8 cellular contexts compared by ENCODE assay signal in genomic region chr2:152098798-152099654, GRCh38. TPM values are rescaled to one million over a fixed set of nuclear protein-coding genes. Genes with fewer than 3 reads are reported as not detected.
DNase-seq lines count a peak whose midpoint lies in the region; ATAC-seq and TF ChIP-seq lines count a peak whose summit lies in the region.

CACNB4 (minus strand) TSS chr2:152099044.

- H3K36me3 ChIP-seq in heart right ventricle (no peaks in the 10 kb centered on the region), rectal smooth muscle tissue (ENCODE audit: control insufficient read depth, insufficient read depth, low read length) (no peaks in the 10 kb centered on the region)

- H3K4me1 Mint-ChIP-seq in activated naive CD4-positive, alpha-beta T cell treated with anti-CD3 and anti-CD28 coated beads, Interleukin-2, amount 10 ng/mL, durations not matched to agents 7 days and 5 days: peaks cover 15% of the 10 kb centered on the region

- in situ Hi-C loops in GM13976 (cut with MboI; ENCODE audit: low sequenced_read_pairs, unreplicated experiment) (no loop called here), KBM-7 (cut with MboI; ENCODE audit: low pct_unique_long_range_greater_than_20kb, low sequenced_read_pairs) (no loop called here)

- H3K4me1 ChIP-seq in heart right ventricle: peaks cover 0 to 27% (median 13%) of the 10 kb centered on the region in 9 donors
- H3K4me1 ChIP-seq in rectal smooth muscle tissue (ENCODE audit: control insufficient read depth, insufficient read depth, low read length): peaks cover 3% of the 10 kb centered on the region

- peaks cover 66% of the 10 kb centered on the region for H3K27me3 Mint-ChIP-seq in activated naive CD4-positive, alpha-beta T cell treated with anti-CD3 and anti-CD28 coated beads, Interleukin-2, amount 10 ng/mL, durations not matched to agents 7 days and 5 days

- H3K27ac ChIP-seq in AG04450 (ENCODE audit: low read depth, low read length) (no peak within 1 kb of the TSS), heart right ventricle (peak within 1 kb of the TSS in 1 of 10 donors; percentile 6), rectal smooth muscle tissue (ENCODE audit: low read depth, low read length) (no peak within 1 kb of the TSS)

- H3K4me3 ChIP-seq in AG04450 (ENCODE audit: low read depth, low read length): peak within 1 kb of the TSS; percentile 59
- H3K4me3 ChIP-seq in heart right ventricle: peak within 1 kb of the TSS; percentile 50 to 82 (median 66)
- H3K4me3 ChIP-seq in rectal smooth muscle tissue (ENCODE audit: low read length): peak within 1 kb of the TSS; percentile 69

- no peaks in the 10 kb centered on the region; the same call in 1 of the 2 replicates for H3K9me3 ChIP-seq in AG04450 (ENCODE audit: control insufficient read depth, insufficient read depth, low read length)
- no peaks in the 10 kb centered on the region for H3K9me3 ChIP-seq in heart right ventricle

- CTCF ChIA-PET in AG04450 (lab: Charles Lee): interaction anchor here (2.1 kb wide), 1 partner anchor 62 kb away, joined by 11 read pairs; no protein-coding TSS in a partner anchor
- CTCF ChIA-PET in activated naive CD4-positive, alpha-beta T cell treated with anti-CD3 and anti-CD28 coated beads, Interleukin-2, amount 10 ng/mL, durations not matched to agents 7 days and 5 days (lab: Charles Lee): no interaction called here

- POLR2A ChIA-PET in AG04450 (lab: Yijun Ruan, JAX): no interaction called here

- no peaks in the 10 kb centered on the region for H3K9me3 Mint-ChIP-seq in activated naive CD4-positive, alpha-beta T cell treated with anti-CD3 and anti-CD28 coated beads, Interleukin-2, amount 10 ng/mL, durations not matched to agents 7 days and 5 days

- no peak within 1 kb of the TSS for H3K9ac ChIP-seq in rectal smooth muscle tissue (ENCODE audit: low read length)

- H3K4me3 Mint-ChIP-seq in activated naive CD4-positive, alpha-beta T cell treated with anti-CD3 and anti-CD28 coated beads, Interleukin-2, amount 10 ng/mL, durations not matched to agents 7 days and 5 days: peak within 1 kb of the TSS; percentile 74

- no peaks in the 10 kb centered on the region for H3K36me3 Mint-ChIP-seq in activated naive CD4-positive, alpha-beta T cell treated with anti-CD3 and anti-CD28 coated beads, Interleukin-2, amount 10 ng/mL, durations not matched to agents 7 days and 5 days

- DNase-seq in AG04450 (ENCODE audit: low read depth, low spot score) (no peak), GM13976 (ENCODE audit: low spot score) (peak; percentile 77), KBM-7 (peak; percentile 59), heart right ventricle (peak; percentile 4 to 21), amniotic stem cell (lab: John Stamatoyannopoulos, UW) (no peak), NCI-H2196 treated with DMSO at 0.1 percent for 48 hours (lab: John Stamatoyannopoulos, UW; ENCODE audit: unreplicated experiment) (no peak)
- DNase-seq in activated naive CD4-positive, alpha-beta T cell treated with anti-CD3 and anti-CD28 coated beads, Interleukin-2, amount 10 ng/mL, durations not matched to agents 7 days and 5 days: peak; percentile 39

- TF ChIP-seq CTCF in AG04450 (IDR thresholded peaks at IDR 0.05; ENCODE audit: low read depth, low read length): no peak
- TF ChIP-seq CTCF in GM13976 (IDR thresholded peaks at IDR 0.05; ENCODE audit: borderline replicate concordance, control extremely low read depth, extremely low read depth, insufficient read depth, missing control alignments): no peak
- TF ChIP-seq CTCF in heart right ventricle (IDR thresholded peaks at IDR 0.05): no peak

- intact Hi-C loops in heart right ventricle (cut with DNase I): loop anchor here in 1 of 10 donors (5.0 kb wide), 1 partner anchor 62 kb away; no protein-coding TSS in a partner anchor

- peak; percentile 24 to 61 (median 52) for ATAC-seq in heart right ventricle

- H3K27ac Mint-ChIP-seq in activated naive CD4-positive, alpha-beta T cell treated with anti-CD3 and anti-CD28 coated beads, Interleukin-2, amount 10 ng/mL, durations not matched to agents 7 days and 5 days: no peak within 1 kb of the TSS

- H3K27me3 ChIP-seq in AG04450 (ENCODE audit: control insufficient read depth, insufficient read depth, low read length): peaks cover 44% of the 10 kb centered on the region
- peaks cover 0 to 52% (median 16%) of the 10 kb centered on the region in 7 donors for H3K27me3 ChIP-seq in heart right ventricle
- H3K27me3 ChIP-seq in rectal smooth muscle tissue (ENCODE audit: control insufficient read depth, insufficient read depth, low read length): peaks cover 8% of the 10 kb centered on the region

- 0 to 1% methylated on average over 60 to 65 of the region's 65 CpGs for WGBS in heart right ventricle, 2 donors

RNA-seq across cellular contexts. Expression of gene CACNB4, which starts in this region (rescaled TPM):
- polyA plus RNA-seq in AG04450 (2011; rRNA removed) (0.19 and 0.22 TPM in 2 replicates), heart right ventricle (under 1 TPM; 0.09 to 0.29 TPM)
- polyA minus RNA-seq in AG04450 (2011; rRNA and poly(A)+ RNA removed): 0.26 and 0.41 TPM in 2 replicates
- total RNA-seq in heart right ventricle: under 1 TPM; 0.22 to 0.95 (median 0.44) TPM

Comparison
In these comparisons a context has a peak if more than half of its experiments do, and no peak if none do; other contexts are left out.
1. Peak in DNase-seq, ATAC-seq and H3K4me3 ChIP-seq in heart right ventricle; RNA of the gene not detected or under 1 TPM.
2. DNase-seq: peak in GM13976 (single experiment), KBM-7 (single experiment) and activated naive CD4-positive, alpha-beta T cell treated with anti-CD3 and anti-CD28 coated beads, Interleukin-2, amount 10 ng/mL, durations not matched to agents 7 days and 5 days (single experiment); none in AG04450 (single experiment), amniotic stem cell (single experiment) and NCI-H2196 treated with DMSO at 0.1 percent for 48 hours (single experiment).
3. Peak in every context shown above with its lines, with median percentiles within 50 percentile points of each other: H3K4me3 ChIP-seq.